ENCODE assay signal across 8 cellular contexts in genomic region chr11:82902086-82902485, GRCh38. TPM values are rescaled to one million over a fixed set of nuclear protein-coding genes. Genes with fewer than 3 reads are reported as not detected.
A peak's percentile ranks its signal among the peaks of the same experiment; 100 is the strongest.
DNase-seq lines count a peak whose midpoint lies in the region; ATAC-seq, FAIRE-seq and TF ChIP-seq lines count a peak whose summit lies in the region.

No MANE protein-coding gene starts in this region.

- H3K36me3 ChIP-seq in DOHH2 (ENCODE audit: control insufficient read depth, low read length) (peaks cover 9% of the 10 kb centered on the region; the same call in 1 of the 2 replicates), NT2/D1 (ENCODE audit: insufficient read depth, insufficient read length, low read length) (no peaks in the 10 kb centered on the region), ectodermal cell (ENCODE audit: control insufficient read depth, insufficient read depth, low read length) (no peaks in the 10 kb centered on the region), osteoblast (ENCODE audit: insufficient read depth, low read length) (no peaks in the 10 kb centered on the region), body of pancreas (replicated peaks in 1 of 2; ENCODE audit: insufficient read depth in 1 of 2, low read depth in 2 of 2) (no peaks in the 10 kb centered on the region)

- H3K4me1 ChIP-seq in DOHH2 (ENCODE audit: control insufficient read depth, low read length) (peaks cover 73% of the 10 kb centered on the region), NT2/D1 (ENCODE audit: insufficient read depth, insufficient read length) (no peaks in the 10 kb centered on the region), ectodermal cell (ENCODE audit: control insufficient read depth, insufficient read depth, low read length) (peaks cover 7% of the 10 kb centered on the region), osteoblast (ENCODE audit: insufficient read depth, low read length) (peaks cover 33% of the 10 kb centered on the region), body of pancreas (peaks cover 19% of the 10 kb centered on the region)

- ATAC-seq in body of pancreas = no peak

- TF ChIP-seq POLR2A in body of pancreas (IDR thresholded peaks at IDR 0.05) = no peak

- FAIRE-seq in RCC 7860 (lab: Jason Lieb, UNC) = no peak

- H3K9me3 ChIP-seq in DOHH2 (ENCODE audit: control insufficient read depth, insufficient read depth, low read length) = no peaks in the 10 kb centered on the region
- H3K9me3 ChIP-seq in NT2/D1 (ENCODE audit: insufficient read depth, low read length) = no peaks in the 10 kb centered on the region
- no peaks in the 10 kb centered on the region for H3K9me3 ChIP-seq in ectodermal cell (ENCODE audit: control insufficient read depth, low read length)
- H3K9me3 ChIP-seq in osteoblast (ENCODE audit: low read depth, low read length) = no peaks in the 10 kb centered on the region
- H3K9me3 ChIP-seq in body of pancreas = no peaks in the 10 kb centered on the region

- no peaks in the 10 kb centered on the region for H3K9me2 ChIP-seq in DOHH2 (replicated peaks; ENCODE audit: control insufficient read depth, low read length)

- WGBS in ectodermal cell, 2 experiments = 0 to 1% methylated on average over 9 of the region's 9 CpGs
- WGBS in body of pancreas, 2 donors = 2 to 3% methylated on average over 9 of the region's 9 CpGs

- peak overlapping the region; percentile 76 for H3K9ac ChIP-seq in NT2/D1 (ENCODE audit: insufficient read length, low read depth)

- H4K20me1 ChIP-seq in DOHH2 (ENCODE audit: control insufficient read depth, insufficient read depth, low read depth, low read length) (no peaks in the 10 kb centered on the region; the same call in 1 of the 2 replicates), osteoblast (ENCODE audit: insufficient read depth, low read length) (no peaks in the 10 kb centered on the region)

- H3K4me3 ChIP-seq in DOHH2 (ENCODE audit: low read length) (peak overlapping the region; percentile 93), NT2/D1 (ENCODE audit: insufficient read length, low read depth) (peak overlapping the region; percentile 81), ectodermal cell (ENCODE audit: insufficient read depth, low read depth, low read length) (peak overlapping the region; percentile 79), osteoblast (ENCODE audit: insufficient read depth, low read length) (peak overlapping the region; percentile 92), body of pancreas (no peak overlapping the region)

- TF ChIP-seq CTCF in DOHH2 (IDR thresholded peaks at IDR 0.05; ENCODE audit: low read depth, low read length, poor library complexity, severe bottlenecking) (no peak), osteoblast (IDR thresholded peaks at IDR 0.05; ENCODE audit: extremely low read depth, low read depth, low read length) (no peak), body of pancreas (IDR thresholded peaks at IDR 0.05) (no peak)

- peak overlapping the region; percentile 100 for H2AFZ ChIP-seq in osteoblast (ENCODE audit: low read length)

- peak overlapping the region; percentile 53 for H3K27ac ChIP-seq in DOHH2 (ENCODE audit: low read depth, low read length)
- H3K27ac ChIP-seq in ectodermal cell (ENCODE audit: insufficient read depth, low read depth, low read length, poor library complexity, severe bottlenecking) = no peak overlapping the region
- peak overlapping the region; percentile 22 for H3K27ac ChIP-seq in osteoblast (ENCODE audit: low read depth, low read length)
- H3K27ac ChIP-seq in body of pancreas = no peak overlapping the region

- DNase-seq in NT2/D1 (ENCODE audit: low read depth, low spot score) = no peak
- no peak for DNase-seq in osteoblast (ENCODE audit: insufficient read length, low spot score, missing footprints)
- no peak for DNase-seq in iPS-NIHi11 (ENCODE audit: low spot score)
- no peak for DNase-seq in DMS 273 treated with DMSO at 0.1 percent for 48 hours (lab: John Stamatoyannopoulos, UW)
- DNase-seq in body of pancreas = no peak
- DNase-seq in RCC 7860 (ENCODE audit: low spot score) = no peak

- H3K27me3 ChIP-seq in DOHH2 (ENCODE audit: control insufficient read depth, low read length) (no peaks in the 10 kb centered on the region), NT2/D1 (ENCODE audit: insufficient read depth, insufficient read length) (no peaks in the 10 kb centered on the region), ectodermal cell (ENCODE audit: control insufficient read depth, insufficient read depth, low read length, poor library complexity, severe bottlenecking) (no peaks in the 10 kb centered on the region), osteoblast (ENCODE audit: insufficient read depth, low read length) (no peaks in the 10 kb centered on the region), body of pancreas (no peaks in the 10 kb centered on the region)

- peaks cover 75% of the 10 kb centered on the region for H3K79me2 ChIP-seq in DOHH2 (ENCODE audit: control insufficient read depth, low read length)
- H3K79me2 ChIP-seq in osteoblast (ENCODE audit: insufficient read depth, low read length) = peaks cover 33% of the 10 kb centered on the region

- peak overlapping the region; percentile 98 for H3K4me2 ChIP-seq in DOHH2 (ENCODE audit: low read length)
- peak overlapping the region; percentile 98 for H3K4me2 ChIP-seq in osteoblast (ENCODE audit: insufficient read depth, low read length)

- peaks cover 12% of the 10 kb centered on the region; the same call in 1 of the 2 replicates for H3F3A ChIP-seq in DOHH2 (ENCODE audit: control insufficient read depth, insufficient read depth)

- intact Hi-C loops in body of pancreas (cut with DNase I) = no loop called here

RNA-seq across cellular contexts. Expression of gene DDIAS, which starts 0.6 kb away (rescaled TPM):
- polyA plus RNA-seq in ectodermal cell (2013, experiment 1 of 4) = 27.4 TPM
- 21.1 TPM for polyA plus RNA-seq in ectodermal cell (2013, experiment 2 of 4)
- 18.0 TPM for polyA plus RNA-seq in ectodermal cell (2013, experiment 3 of 4)
- polyA plus RNA-seq in ectodermal cell (2013, experiment 4 of 4) = 15.0 TPM
- total RNA-seq in osteoblast (1.5 and 1.8 TPM in 2 replicates), body of pancreas (not detected)

RNA-seq across cellular contexts. Expression of gene PRCP, which starts 1.9 kb away (rescaled TPM):
- polyA plus RNA-seq in ectodermal cell (2013, experiment 1 of 4) = 73.7 TPM
- 68.6 TPM for polyA plus RNA-seq in ectodermal cell (2013, experiment 2 of 4)
- polyA plus RNA-seq in ectodermal cell (2013, experiment 3 of 4) = 58.0 TPM
- 61.9 TPM for polyA plus RNA-seq in ectodermal cell (2013, experiment 4 of 4)
- 52.5 and 67.5 TPM in 2 replicates for total RNA-seq in osteoblast
- total RNA-seq in body of pancreas = 10 to 100 TPM; 16.8 to 38.9 TPM

Comparison
In these comparisons a context has a peak if more than half of its experiments do, and no peak if none do; other contexts are left out.
1. H3K27ac ChIP-seq: peak in DOHH2 (single experiment) and osteoblast (single experiment); none in ectodermal cell (single experiment) and body of pancreas (0 of 4).
2. H3K4me3 ChIP-seq: peak in DOHH2 (single experiment), NT2/D1 (single experiment), ectodermal cell (single experiment) and osteoblast (single experiment); none in body of pancreas (0 of 2).